Comparison of ENCODE assay signal across 8 cellular contexts in the genomic region with DNA sequence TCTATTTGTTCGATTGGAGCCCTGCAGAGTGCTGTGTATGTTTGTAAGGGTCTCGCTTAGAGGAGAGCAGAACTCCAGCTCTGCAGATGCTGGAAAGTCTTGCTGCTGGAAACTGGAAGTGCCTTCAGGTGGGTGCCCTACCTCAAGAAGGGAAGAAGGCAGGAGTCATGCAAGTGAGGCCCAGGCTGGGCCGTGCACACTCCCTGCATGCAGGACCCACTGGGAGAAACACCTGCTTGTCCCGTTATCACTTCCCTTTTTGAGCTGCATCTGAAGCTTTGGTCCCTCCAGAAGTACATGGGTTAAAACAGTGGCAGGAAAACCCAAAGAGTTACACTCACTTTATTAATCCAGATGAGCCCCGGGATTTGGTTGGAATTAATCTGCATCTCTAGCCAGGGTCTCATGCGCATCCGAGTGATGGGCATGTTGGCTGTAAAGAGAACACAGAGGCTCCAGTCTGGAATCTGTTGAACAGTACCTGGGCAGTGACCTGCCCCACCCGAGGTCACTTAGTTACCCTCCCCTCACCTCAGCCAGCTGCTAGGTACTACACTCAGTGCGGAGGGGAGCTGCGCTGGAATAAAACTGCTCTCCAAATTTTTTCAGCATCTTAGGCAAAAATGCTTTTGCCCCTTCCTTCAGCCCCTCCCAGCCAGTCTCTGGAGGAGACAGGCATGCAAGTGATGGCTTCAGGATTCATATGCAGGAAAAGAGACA. TPM values are rescaled to one million over a fixed set of nuclear protein-coding genes. Genes with fewer than 3 reads are reported as not detected.
DNase-seq lines count a peak whose midpoint lies in the region; ATAC-seq and TF ChIP-seq lines count a peak whose summit lies in the region.

No MANE protein-coding gene starts in this region.

- H3K9me3 ChIP-seq in HUES64 (ENCODE audit: insufficient read depth, low read depth, low read length) (no peaks in the 10 kb centered on the region), right cardiac atrium (ENCODE audit: control insufficient read depth, low read length) (no peaks in the 10 kb centered on the region)

- H3K27ac ChIP-seq in HUES64 (ENCODE audit: low read depth, low read length) = no peak overlapping the region
- H3K27ac ChIP-seq in right cardiac atrium (ENCODE audit: low read length) = no peak overlapping the region

- CTCF ChIA-PET in activated CD4-positive, alpha-beta memory T cell treated with anti-CD3 and anti-CD28 coated beads, Interleukin-2, amount 10 ng/mL, durations not matched to agents 7 days and 5 days (lab: Charles Lee) = interaction anchor here (1.0 to 7.1 kb wide), 13 partner anchors 9 to 103 kb away, joined by 3 to 66 read pairs (median 16); no protein-coding TSS in a partner anchor

- H3K4me1 ChIP-seq in HUES64 (ENCODE audit: insufficient read depth, low read length) (peaks cover 9% of the 10 kb centered on the region; the same call in 1 of the 2 replicates), right cardiac atrium (ENCODE audit: control insufficient read depth, insufficient read depth, low read length) (peaks cover 17% of the 10 kb centered on the region)

- peak overlapping the region; percentile 73 for H3K4me3 ChIP-seq in HUES64 (ENCODE audit: low read length)
- peak overlapping the region; percentile 74 for H3K4me3 ChIP-seq in right cardiac atrium (ENCODE audit: low read length)

- no peak for TF ChIP-seq CTCF in GM13977 (IDR thresholded peaks at IDR 0.05; ENCODE audit: extremely low read depth, insufficient read depth, missing control alignments)

- H3K4me3 Mint-ChIP-seq in activated CD4-positive, alpha-beta memory T cell treated with anti-CD3 and anti-CD28 coated beads, Interleukin-2, amount 10 ng/mL, durations not matched to agents 7 days and 5 days = peak overlapping the region; percentile 91
- peak overlapping the region; percentile 97 for H3K4me3 Mint-ChIP-seq in stimulated activated memory B cell treated with anti-CD40 and anti-IgM and Interleukin-4, amounts not matched to agents 10 μg/mL and 1 μg/mL and 100 μg/mL, for 72 hours

- peaks cover 69% of the 10 kb centered on the region for H3K4me1 Mint-ChIP-seq in activated CD4-positive, alpha-beta memory T cell treated with anti-CD3 and anti-CD28 coated beads, Interleukin-2, amount 10 ng/mL, durations not matched to agents 7 days and 5 days
- H3K4me1 Mint-ChIP-seq in stimulated activated memory B cell treated with anti-CD40 and anti-IgM and Interleukin-4, amounts not matched to agents 10 μg/mL and 1 μg/mL and 100 μg/mL, for 72 hours = peaks cover 76% of the 10 kb centered on the region

- POLR2A ChIA-PET in activated CD4-positive, alpha-beta memory T cell treated with anti-CD3 and anti-CD28 coated beads, Interleukin-2, amount 10 ng/mL, durations not matched to agents 7 days and 5 days (lab: Charles Lee) = interaction anchor here (1.3 to 33.4 kb wide), 13 partner anchors 3 to 320 kb away, joined by 3 to 1155 read pairs (median 123); a partner anchor contains a TSS

- H3K27me3 ChIP-seq in HUES64 (ENCODE audit: insufficient read depth, low read length) (peaks cover 34% of the 10 kb centered on the region), right cardiac atrium (ENCODE audit: control insufficient read depth, insufficient read depth) (no peaks in the 10 kb centered on the region)

- H3K27me3 Mint-ChIP-seq in activated CD4-positive, alpha-beta memory T cell treated with anti-CD3 and anti-CD28 coated beads, Interleukin-2, amount 10 ng/mL, durations not matched to agents 7 days and 5 days = no peaks in the 10 kb centered on the region
- no peaks in the 10 kb centered on the region for H3K27me3 Mint-ChIP-seq in stimulated activated memory B cell treated with anti-CD40 and anti-IgM and Interleukin-4, amounts not matched to agents 10 μg/mL and 1 μg/mL and 100 μg/mL, for 72 hours

- H3K36me3 Mint-ChIP-seq in activated CD4-positive, alpha-beta memory T cell treated with anti-CD3 and anti-CD28 coated beads, Interleukin-2, amount 10 ng/mL, durations not matched to agents 7 days and 5 days (ENCODE audit: low read depth) = peaks cover 64% of the 10 kb centered on the region
- H3K36me3 Mint-ChIP-seq in stimulated activated memory B cell treated with anti-CD40 and anti-IgM and Interleukin-4, amounts not matched to agents 10 μg/mL and 1 μg/mL and 100 μg/mL, for 72 hours = peaks cover 49% of the 10 kb centered on the region

- intact Hi-C loops in right cardiac atrium (cut with DNase I) = loop anchor here in 1 of 4 donors (10.0 kb wide), 1 partner anchor 64 kb away; no protein-coding TSS in a partner anchor

- ATAC-seq in right cardiac atrium (no peak), GM18867 (IDR thresholded peaks at IDR 0.05; ENCODE audit: unreplicated experiment) (no peak)
- ATAC-seq in stimulated activated memory B cell treated with anti-CD40 and anti-IgM and Interleukin-4, amounts not matched to agents 10 μg/mL and 1 μg/mL and 100 μg/mL, for 72 hours = no peak

- in situ Hi-C loops in GM13977 (cut with MboI; ENCODE audit: low pct_unique_long_range_greater_than_20kb, low sequenced_read_pairs, unreplicated experiment) = no loop called here

- WGBS in HUES64 = 80% methylated on average over 10 of the region's 10 CpGs
- 46% methylated on average over 10 of the region's 10 CpGs for WGBS in right cardiac atrium

- peaks cover 31% of the 10 kb centered on the region for H3K36me3 ChIP-seq in HUES64 (ENCODE audit: insufficient read depth, low read length)

- H3K27ac Mint-ChIP-seq in activated CD4-positive, alpha-beta memory T cell treated with anti-CD3 and anti-CD28 coated beads, Interleukin-2, amount 10 ng/mL, durations not matched to agents 7 days and 5 days = peak overlapping the region; percentile 91
- H3K27ac Mint-ChIP-seq in stimulated activated memory B cell treated with anti-CD40 and anti-IgM and Interleukin-4, amounts not matched to agents 10 μg/mL and 1 μg/mL and 100 μg/mL, for 72 hours = peak overlapping the region; percentile 98

- no peak for DNase-seq in activated CD4-positive, alpha-beta memory T cell treated with anti-CD3 and anti-CD28 coated beads, Interleukin-2, amount 10 ng/mL, durations not matched to agents 7 days and 5 days
- DNase-seq in right cardiac atrium (no peak), DMS153 (lab: John Stamatoyannopoulos, UW) (no peak), GM13977 (ENCODE audit: low spot score) (no peak), NCI-H2227 treated with DMSO at 0.1 percent for 48 hours (lab: John Stamatoyannopoulos, UW) (no peak)

- no peaks in the 10 kb centered on the region for H3K9me3 Mint-ChIP-seq in activated CD4-positive, alpha-beta memory T cell treated with anti-CD3 and anti-CD28 coated beads, Interleukin-2, amount 10 ng/mL, durations not matched to agents 7 days and 5 days
- no peaks in the 10 kb centered on the region for H3K9me3 Mint-ChIP-seq in stimulated activated memory B cell treated with anti-CD40 and anti-IgM and Interleukin-4, amounts not matched to agents 10 μg/mL and 1 μg/mL and 100 μg/mL, for 72 hours

- no peak overlapping the region for H3K9ac ChIP-seq in HUES64 (ENCODE audit: low read depth, low read length)

RNA-seq across cellular contexts. Expression of a gene that starts 1.4 kb away (rescaled TPM):
- 3.7 TPM for polyA plus RNA-seq in HUES64 (2013, experiment 1 of 2)
- polyA plus RNA-seq in HUES64 (2013, experiment 2 of 2) = 5.2 TPM
- 100 to 1,000 TPM; 231 to 239 TPM for total RNA-seq in activated CD4-positive, alpha-beta memory T cell treated with anti-CD3 and anti-CD28 coated beads, Interleukin-2, amount 10 ng/mL, durations not matched to agents 7 days and 5 days
- 10 to 100 TPM in 3 of 4 donors, 1 to 10 TPM in 1; 9.4 to 17.9 (median 13.8) TPM for total RNA-seq in right cardiac atrium
- 11.7 TPM for polyA plus RNA-seq in right cardiac atrium

RNA-seq across cellular contexts. Expression of a gene that starts 54.1 kb away (rescaled TPM):
- polyA plus RNA-seq in HUES64 (2013, experiment 1 of 2) = not detected
- not detected for polyA plus RNA-seq in HUES64 (2013, experiment 2 of 2)
- 1 to 10 TPM; 2.6 to 3.3 TPM for total RNA-seq in activated CD4-positive, alpha-beta memory T cell treated with anti-CD3 and anti-CD28 coated beads, Interleukin-2, amount 10 ng/mL, durations not matched to agents 7 days and 5 days
- not detected for total RNA-seq in right cardiac atrium
- not detected for polyA plus RNA-seq in right cardiac atrium

Comparison
In these comparisons a context has a peak if more than half of its experiments do, and no peak if none do; other contexts are left out.
1. RNA of a gene that starts 1.4 kb away (total RNA-seq): 231 to 239 TPM in activated CD4-positive, alpha-beta memory T cell treated with anti-CD3 and anti-CD28 coated beads, Interleukin-2, amount 10 ng/mL, durations not matched to agents 7 days and 5 days; 9.4 to 17.9 TPM in right cardiac atrium; every median in the first group is over 10 times any median in the second.